ENCODE assay signal across 8 cellular contexts in the genomic region with DNA sequence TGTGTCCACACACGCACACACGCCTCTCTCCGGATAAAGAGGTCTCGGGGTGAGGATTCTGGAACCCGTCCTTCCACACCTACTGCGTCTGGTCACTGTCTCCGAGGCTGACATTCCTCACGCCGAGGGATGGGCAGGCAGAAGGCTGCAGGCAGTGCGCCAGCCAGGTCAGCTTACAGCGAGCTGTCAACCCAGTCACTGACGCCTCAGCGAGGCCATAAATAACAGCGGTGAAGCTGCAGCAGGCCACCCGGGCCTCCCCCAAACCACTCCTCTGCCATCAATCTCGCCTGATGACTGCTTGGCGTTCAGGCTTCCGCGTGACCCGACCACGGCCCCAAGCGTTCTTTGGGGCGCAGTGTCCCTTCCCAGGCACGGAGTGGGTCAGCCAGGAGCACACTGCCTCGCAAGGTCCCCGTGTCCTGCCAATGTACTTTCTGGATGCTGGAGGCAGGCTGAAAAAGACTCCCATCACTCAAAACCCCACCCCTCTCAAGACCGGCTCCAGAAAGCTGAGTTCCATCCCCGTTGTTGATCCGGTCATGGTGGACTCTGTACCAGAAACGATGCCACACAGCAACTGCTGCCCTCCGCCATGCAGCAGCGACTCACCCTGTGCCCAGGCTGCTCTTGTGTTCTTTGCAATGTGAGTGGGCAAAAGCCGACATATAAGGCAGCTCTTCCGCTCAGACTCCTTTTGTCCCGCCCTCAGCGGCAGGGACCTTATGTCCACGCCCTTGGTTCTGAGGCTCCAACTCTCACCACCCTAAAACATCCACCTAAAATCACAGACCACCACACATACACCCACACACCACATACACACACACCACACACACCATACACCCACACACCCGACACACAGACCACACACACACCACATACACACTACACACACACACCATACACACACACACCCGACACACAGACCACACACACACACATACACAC. TPM values are rescaled to one million over a fixed set of nuclear protein-coding genes. Genes with fewer than 3 reads are reported as not detected.
DNase-seq lines count a peak whose midpoint lies in the region; ATAC-seq and TF ChIP-seq lines count a peak whose summit lies in the region.

No MANE protein-coding gene starts in this region.

- CTCF ChIA-PET in BJ (lab: Yijun Ruan, JAX) = interaction anchor here (0.6 to 2.5 kb wide), 2 partner anchors 8 to 538 kb away, joined by 3 to 17 read pairs; no protein-coding TSS in a partner anchor

- WGBS in endodermal cell (ENCODE audit: insufficient coverage in 1 of 2, insufficient read length in 1 of 2), 2 experiments = 87 to 90% methylated on average over 26 to 39 of the region's 39 CpGs

- peaks cover 29% of the 10 kb centered on the region for H3K9me3 Mint-ChIP-seq in endodermal cell

- H3K27me3 ChIP-seq in BJ (ENCODE audit: control insufficient read depth, insufficient read depth, low read length) (0 out of 2 replicates have a peak, but pooled peaks cover 3% of the 10 kb centered on the region), rectal smooth muscle tissue (ENCODE audit: control insufficient read depth, insufficient read depth, low read length) (peaks cover 4% of the 10 kb centered on the region), endodermal cell (ENCODE audit: control insufficient read depth, insufficient read depth, low read length, poor library complexity, severe bottlenecking) (no peaks in the 10 kb centered on the region)

- H3K9ac ChIP-seq in rectal smooth muscle tissue (ENCODE audit: low read length) = no peak overlapping the region
- no peak overlapping the region for H3K9ac ChIP-seq in endodermal cell (ENCODE audit: extremely low read depth, low read length, poor library complexity, severe bottlenecking)

- H3K36me3 ChIP-seq in BJ (ENCODE audit: control insufficient read depth, insufficient read depth, low read length) = no peaks in the 10 kb centered on the region
- no peaks in the 10 kb centered on the region for H3K36me3 ChIP-seq in rectal smooth muscle tissue (ENCODE audit: control insufficient read depth, insufficient read depth, low read length)
- no peaks in the 10 kb centered on the region for H3K36me3 ChIP-seq in endodermal cell (ENCODE audit: control insufficient read depth, insufficient read depth, low read length)

- H3K27me3 Mint-ChIP-seq in endodermal cell (ENCODE audit: insufficient read depth) = peaks cover 4% of the 10 kb centered on the region

- DNase-seq in BJ (ENCODE audit: low read depth) = no peak
- DNase-seq in H4 (ENCODE audit: low spot score) = peak; percentile 42
- peak; percentile 94 for DNase-seq in SW480 (ENCODE audit: low spot score)
- DNase-seq in fibroblast of villous mesenchyme (ENCODE audit: low read depth) = peak; percentile 90
- DNase-seq in NCI-H2227 (lab: John Stamatoyannopoulos, UW; ENCODE audit: unreplicated experiment) = no peak
- no peak for DNase-seq in endodermal cell

- no peak for ATAC-seq in HG02852 (IDR thresholded peaks at IDR 0.05; ENCODE audit: unreplicated experiment)

- H3K4me3 Mint-ChIP-seq in endodermal cell = no peak overlapping the region

- peak overlapping the region; percentile 61 for H3K27ac ChIP-seq in rectal smooth muscle tissue (ENCODE audit: low read depth, low read length)
- no peak overlapping the region for H3K27ac ChIP-seq in endodermal cell (ENCODE audit: low read depth, low read length)

- peaks cover 6% of the 10 kb centered on the region for H3K36me3 Mint-ChIP-seq in endodermal cell (ENCODE audit: low read depth)

- peaks cover 12% of the 10 kb centered on the region for H3K4me1 Mint-ChIP-seq in endodermal cell

- H3K4me3 ChIP-seq in BJ (ENCODE audit: low read depth, low read length) (peak overlapping the region; percentile 14; the same call in 1 of the 2 replicates), fibroblast of villous mesenchyme (ENCODE audit: low read depth, low read length) (peak overlapping the region; percentile 33), rectal smooth muscle tissue (ENCODE audit: low read length) (peak overlapping the region; percentile 62), endodermal cell (ENCODE audit: low read length) (no peak overlapping the region)

- H3K4me1 ChIP-seq in rectal smooth muscle tissue (ENCODE audit: control insufficient read depth, insufficient read depth, low read length) (peaks cover 11% of the 10 kb centered on the region), endodermal cell (ENCODE audit: control insufficient read depth, insufficient read depth, low read length) (no peaks in the 10 kb centered on the region)

- H3K9me3 ChIP-seq in endodermal cell (ENCODE audit: control insufficient read depth, low read length) = peaks cover 17% of the 10 kb centered on the region

- POLR2A ChIA-PET in BJ (lab: Charles Lee) = no interaction called here

- no peak for TF ChIP-seq CTCF in BJ (IDR thresholded peaks at IDR 0.05; ENCODE audit: insufficient read depth, low read depth, low read length)
- no peak for TF ChIP-seq CTCF in fibroblast of villous mesenchyme (IDR thresholded peaks at IDR 0.05; ENCODE audit: insufficient read depth, low read depth, low read length)
- no peak for TF ChIP-seq CTCF in endodermal cell (conservative IDR thresholded peaks at IDR 0.05)

- no peak overlapping the region for H3K27ac Mint-ChIP-seq in endodermal cell

RNA-seq across cellular contexts. Expression of gene CPN2, which starts 27.1 kb away (rescaled TPM):
- polyA plus RNA-seq in BJ (2011; rRNA removed) = not detected in 2 replicates
- not detected in 2 replicates for polyA minus RNA-seq in BJ (2011; rRNA and poly(A)+ RNA removed)
- total RNA-seq in H4 (2014; rRNA removed; shearing (Covaris generic)) = not detected in 2 replicates
- total RNA-seq in fibroblast of villous mesenchyme = not detected in 2 replicates
- under 1 TPM in 1 of 2 donors, not detected in 1; 0.22 TPM for total RNA-seq in endodermal cell
- polyA plus RNA-seq in endodermal cell (2013, experiment 1 of 2) = 0.11 TPM
- polyA plus RNA-seq in endodermal cell (2013, experiment 2 of 2) = not detected

RNA-seq across cellular contexts. Expression of gene LRRC15, which starts 45.5 kb away (rescaled TPM):
- polyA plus RNA-seq in BJ (2011; rRNA removed) = 0.67 and 1.2 TPM in 2 replicates
- polyA minus RNA-seq in BJ (2011; rRNA and poly(A)+ RNA removed) = 0.81 and 1.1 TPM in 2 replicates
- total RNA-seq in H4 (2014; rRNA removed; shearing (Covaris generic)) = 5.8 and 6.0 TPM in 2 replicates
- total RNA-seq in fibroblast of villous mesenchyme = 0.43 and 3.9 TPM in 2 replicates
- under 1 TPM in 1 of 2 donors, not detected in 1; 0.11 TPM for total RNA-seq in endodermal cell
- polyA plus RNA-seq in endodermal cell (2013, experiment 1 of 2) = 0.07 TPM
- polyA plus RNA-seq in endodermal cell (2013, experiment 2 of 2) = 0.25 TPM

Comparison
In these comparisons a context has a peak if more than half of its experiments do, and no peak if none do; other contexts are left out.
1. DNase-seq: peak in H4 (single experiment), SW480 (single experiment) and fibroblast of villous mesenchyme (single experiment); none in BJ (single experiment), NCI-H2227 (single experiment) and endodermal cell (single experiment).